11 cellular contexts compared by ENCODE assay signal in genomic region chr1:161512636-161513447, GRCh38. TPM values are rescaled to one million over a fixed set of nuclear protein-coding genes. Genes with fewer than 3 reads are reported as not detected.
DNase-seq lines count a peak whose midpoint lies in the region; ATAC-seq, FAIRE-seq and TF ChIP-seq lines count a peak whose summit lies in the region.
"Not testable (repeated sequence)": the region's sequence is repeated elsewhere in the genome, so short reads cannot be mapped to it uniquely, and the experiment has no call there.
"Had no signal": no experiment of that assay in that cellular context is flagged by ENCODE, and none has a peak within 500 bp of the region (broad histone marks: within the 10 kb centered on the region; RNA-seq: fewer than 3 reads in every experiment).

No MANE protein-coding gene starts in this region.

- H2BK12ac ChIP-seq in H1 (ENCODE audit: low read depth, low read length), result not testable (repeated sequence)

- H3K27me3 ChIP-seq in GM23338 (ENCODE audit: insufficient read depth); astrocyte (ENCODE audit: insufficient read depth, low read length); H1 (replicated peaks in 1 of 4; ENCODE audit: control insufficient read depth in 3 of 4, extremely low read depth in 1 of 4, insufficient read depth in 3 of 4, low read length in 3 of 4); left ventricle myocardium inferior (ENCODE audit: low read depth); osteoblast (ENCODE audit: insufficient read depth, low read length): not testable (repeated sequence)

- TF ChIP-seq EP300 in H1 (IDR thresholded peaks at IDR 0.05; ENCODE audit: borderline replicate concordance in 1 of 2, low read depth in 2 of 2, low read length in 2 of 2), result not testable (repeated sequence)

- TF ChIP-seq POLR2A in H1 (IDR thresholded peaks at IDR 0.05; ENCODE audit: control extremely low read depth in 1 of 2, low read depth in 2 of 2, low read length in 2 of 2), result not testable (repeated sequence)

- POLR2A ChIA-PET in H1 (lab: Charles Lee; ENCODE audit: partially characterized antibody), result not testable (repeated sequence)

- not testable (repeated sequence) for TF ChIP-seq CTCF in GM23338 (conservative IDR thresholded peaks at IDR 0.05; ENCODE audit: low read depth in 2 of 2); astrocyte (IDR thresholded peaks at IDR 0.05; ENCODE audit: insufficient read depth, low read depth, low read length); H1 (IDR thresholded peaks at IDR 0.05; ENCODE audit: control extremely low read depth in 1 of 3, insufficient read depth in 1 of 3, low read depth in 1 of 3, low read length in 3 of 3); left ventricle myocardium inferior (IDR thresholded peaks at IDR 0.05; ENCODE audit: borderline replicate concordance); osteoblast (IDR thresholded peaks at IDR 0.05; ENCODE audit: extremely low read depth, low read depth, low read length)

- H4K91ac ChIP-seq in H1 (replicated peaks; ENCODE audit: insufficient read length, low read length), result not testable (repeated sequence)

- intact Hi-C loops in left ventricle myocardium inferior (cut with micrococcal nuclease), result not testable (repeated sequence)

- H2BK120ac ChIP-seq in H1 (replicated peaks; ENCODE audit: low read depth, low read length), result not testable (repeated sequence)

- not testable (repeated sequence) for DNase-seq in GM23338 (ENCODE audit: low spot score); T-helper 17 cell; astrocyte (ENCODE audit: low read depth); H1 (ENCODE audit: low read depth in 1 of 2, low spot score in 2 of 2); left ventricle myocardium inferior; osteoblast (ENCODE audit: insufficient read length, low spot score, missing footprints)
- DNase-seq in medulla oblongata (ENCODE audit: extremely low spot score), result peak; percentile 36

- H3K79me1 ChIP-seq in H1 (ENCODE audit: low read depth, low read length), result not testable (repeated sequence)

- H3K27ac Mint-ChIP-seq in GM23338, result not testable (repeated sequence)
- H3K27ac Mint-ChIP-seq in T-helper 17 cell, result peak overlapping the region; percentile 21
- H3K27ac Mint-ChIP-seq in astrocyte (ENCODE audit: unreplicated experiment), result peak overlapping the region; percentile 58

- not testable (repeated sequence) for TF ChIP-seq RAD21 in H1 (IDR thresholded peaks at IDR 0.05 in 1 of 2, conservative IDR thresholded peaks at IDR 0.05 in 1 of 2; ENCODE audit: low read depth in 2 of 2, low read length in 2 of 2)

- not testable (repeated sequence) for H4K5ac ChIP-seq in H1 (ENCODE audit: insufficient read length, low read depth, low read length)

- FAIRE-seq in astrocyte (lab: Jason Lieb, UNC), result peak; percentile 47
- peak; percentile 66 for FAIRE-seq in H1 (lab: Jason Lieb, UNC)

- WGBS in H1 (ENCODE audit: extremely low coverage in 1 of 2, insufficient coverage in 1 of 2, insufficient read length in 1 of 2, insufficient replicate concordance in 2 of 2, low coverage in 1 of 2, low lambda C conversion rate in 2 of 2, missing lambda C conversion rate in 1 of 2), 2 experiments, result 86% methylated on average over 5 of the region's 6 CpGs; no CpG with 5 or more reads in 1 of the 2 experiments

- ATAC-seq in GM23338, result peak; percentile 27; the same call in 2 of the 3 replicates
- ATAC-seq in T-helper 17 cell, result not testable (repeated sequence)

- H3K9ac ChIP-seq in astrocyte (ENCODE audit: low read length); H1 (replicated peaks in 1 of 4; ENCODE audit: extremely low read depth in 1 of 4, low read depth in 3 of 4, low read length in 3 of 4): not testable (repeated sequence)

- not testable (repeated sequence) for H3K4me1 ChIP-seq in GM23338 (ENCODE audit: insufficient read depth); astrocyte (ENCODE audit: insufficient read depth, low read length); H1 (replicated peaks in 1 of 4; ENCODE audit: control insufficient read depth in 3 of 4, insufficient read depth in 4 of 4, low read length in 3 of 4); left ventricle myocardium inferior
- H3K4me1 ChIP-seq in osteoblast (ENCODE audit: insufficient read depth, low read length), result peaks cover 16% of the 10 kb centered on the region

- H3K4me3 ChIP-seq in GM23338, result 0 out of 2 replicates have a peak overlapping the region, but pooled peaks have one; percentile 23
- H3K4me3 ChIP-seq in astrocyte (ENCODE audit: insufficient read depth, low read depth, low read length); H1 (ENCODE audit: extremely low read depth in 1 of 4, insufficient read depth in 2 of 4, low read depth in 3 of 4, low read length in 4 of 4); left ventricle myocardium inferior; osteoblast (ENCODE audit: insufficient read depth, low read length): not testable (repeated sequence)

- not testable (repeated sequence) for H3K23ac ChIP-seq in H1 (ENCODE audit: insufficient read length)

- not testable (repeated sequence) for H2BK20ac ChIP-seq in H1 (ENCODE audit: low read length)

- H3K27ac ChIP-seq in GM23338 (ENCODE audit: low read depth); astrocyte (ENCODE audit: low read depth, low read length); H1 (ENCODE audit: low read depth, low read length); osteoblast (ENCODE audit: low read depth, low read length): not testable (repeated sequence)
- peak overlapping the region; percentile 21 for H3K27ac ChIP-seq in left ventricle myocardium inferior (replicated peaks)

- H2AFZ ChIP-seq in GM23338; astrocyte (ENCODE audit: low read depth, low read length); H1 (ENCODE audit: low read length): not testable (repeated sequence)
- H2AFZ ChIP-seq in osteoblast (ENCODE audit: low read length), result peak overlapping the region; percentile 5

- not testable (repeated sequence) for H3K79me2 ChIP-seq in GM23338 (replicated peaks; ENCODE audit: insufficient read depth); astrocyte (ENCODE audit: insufficient read depth, low read length); H1 (ENCODE audit: control insufficient read depth in 1 of 2, insufficient read depth in 2 of 2, low read length in 2 of 2); osteoblast (ENCODE audit: insufficient read depth, low read length)

- H3K4me2 ChIP-seq in GM23338; astrocyte (ENCODE audit: low read length); H1 (ENCODE audit: insufficient read depth in 1 of 2, low read depth in 2 of 2, low read length in 2 of 2); osteoblast (ENCODE audit: insufficient read depth, low read length): not testable (repeated sequence)

- not testable (repeated sequence) for H3K23me2 ChIP-seq in H1 (ENCODE audit: low read depth, low read length)

- H2AK5ac ChIP-seq in H1 (ENCODE audit: low read depth, low read length), result not testable (repeated sequence)

- not testable (repeated sequence) for H3K36me3 Mint-ChIP-seq in GM23338 (ENCODE audit: low read depth); T-helper 17 cell (ENCODE audit: low read depth); astrocyte (ENCODE audit: low read depth, unreplicated experiment)

- not testable (repeated sequence) for H3K36me3 ChIP-seq in GM23338 (ENCODE audit: insufficient read depth); astrocyte (ENCODE audit: insufficient read depth, low read length); H1 (ENCODE audit: control insufficient read depth in 2 of 4, insufficient read depth in 4 of 4, low read length in 3 of 4); left ventricle myocardium inferior; osteoblast (ENCODE audit: insufficient read depth, low read length)

- not testable (repeated sequence) for H3K56ac ChIP-seq in H1 (replicated peaks; ENCODE audit: insufficient read length, low read depth, low read length)

- H3K4me3 Mint-ChIP-seq in GM23338, T-helper 17 cell: not testable (repeated sequence)
- H3K4me3 Mint-ChIP-seq in astrocyte (ENCODE audit: unreplicated experiment), result peak overlapping the region; percentile 8

- not testable (repeated sequence) for H2BK15ac ChIP-seq in H1 (ENCODE audit: low read length)

- H3K14ac ChIP-seq in H1 (ENCODE audit: insufficient read length), result not testable (repeated sequence)

- H3F3A ChIP-seq in GM23338 (replicated peaks; ENCODE audit: low read depth), result not testable (repeated sequence)

- H2BK5ac ChIP-seq in H1 (ENCODE audit: low read depth, low read length), result not testable (repeated sequence)

- not testable (repeated sequence) for H3K9me3 ChIP-seq in T-helper 17 cell (ENCODE audit: control insufficient read depth, low read length, poor library complexity, severe bottlenecking); astrocyte (ENCODE audit: insufficient read depth, low read depth, low read length); H1 (ENCODE audit: insufficient read depth in 2 of 2, low read depth in 1 of 2, low read length in 1 of 2); left ventricle myocardium inferior (replicated peaks); osteoblast (ENCODE audit: low read depth, low read length)

- H3K4ac ChIP-seq in H1 (replicated peaks; ENCODE audit: insufficient read length, low read depth, low read length), result not testable (repeated sequence)

- H4K8ac ChIP-seq in H1 (ENCODE audit: extremely low read depth, insufficient read depth, low read length), result not testable (repeated sequence)

- CTCF ChIA-PET in H1 (lab: Charles Lee; ENCODE audit: partially characterized antibody), result not testable (repeated sequence)

- H4K20me1 ChIP-seq in GM23338 (replicated peaks; ENCODE audit: insufficient read depth); astrocyte (ENCODE audit: insufficient read depth, low read length); H1 (replicated peaks in 1 of 2; ENCODE audit: control insufficient read depth in 1 of 2, insufficient read depth in 2 of 2, low read length in 2 of 2); osteoblast (ENCODE audit: insufficient read depth, low read length): not testable (repeated sequence)

- H3K18ac ChIP-seq in H1 (ENCODE audit: extremely low read depth, low read length), result not testable (repeated sequence)

- H3K9me3 Mint-ChIP-seq in GM23338; astrocyte (ENCODE audit: unreplicated experiment): not testable (repeated sequence)

- not testable (repeated sequence) for H3K27me3 Mint-ChIP-seq in GM23338 (ENCODE audit: insufficient read depth, low read depth, poor library complexity); astrocyte (ENCODE audit: low read depth, unreplicated experiment)
- peaks cover 17% of the 10 kb centered on the region for H3K27me3 Mint-ChIP-seq in T-helper 17 cell

- H3K9me2 ChIP-seq in GM23338 (ENCODE audit: insufficient read depth), result not testable (repeated sequence)

- H3K4me1 Mint-ChIP-seq in GM23338 (peaks cover 24% of the 10 kb centered on the region), astrocyte (ENCODE audit: low read depth, unreplicated experiment) (peaks cover 11% of the 10 kb centered on the region)
- H3K4me1 Mint-ChIP-seq in T-helper 17 cell, result not testable (repeated sequence)

RNA-seq across cellular contexts. Expression of gene FCGR2A, which starts 7.6 kb away (rescaled TPM):
- total RNA-seq in GM23338 (2014; rRNA removed; shearing (Covaris generic)), result 1.3 TPM in 1 of 2 replicates, not detected in the other
- polyA plus RNA-seq in GM23338 (2016; fragmentation: Nextera tagmentation; extraction: Ambion mirVana) (0.08 and 0.38 TPM in 2 replicates), H1 (2011; rRNA removed) (0.28 and 0.86 TPM in 2 replicates)
- total RNA-seq in T-helper 17 cell (1 to 10 TPM; 2.5 to 6.1 TPM), astrocyte (not detected in 2 replicates), left ventricle myocardium inferior (13.0 TPM), osteoblast (0.59 and 1.4 TPM in 2 replicates)
- 0.55 and 0.71 TPM in 2 replicates for total RNA-seq in H1 (2021; fragmentation: NEBNext Ultra II Directional; extraction: Animal tissue kit (Norgen Biotek cat#: 25700))
- 0.49 TPM for polyA plus RNA-seq in H1 (2011; cell fraction: cytosol; rRNA removed)
- polyA plus RNA-seq in H1 (2011; cell fraction: nucleus; rRNA removed), result 0.26 TPM
- 0.39 to 0.71 TPM (median 0.51 TPM) in 4 replicates for polyA plus RNA-seq in H1 (2012, experiment 1 of 2)
- polyA plus RNA-seq in H1 (2012, experiment 2 of 2), result 0.30 TPM
- 1.6 TPM for polyA plus RNA-seq in H1 (2013, experiment 1 of 2)
- polyA plus RNA-seq in H1 (2013, experiment 2 of 2), result 1.7 TPM
- 0.19 and 0.34 TPM in 2 replicates for polyA minus RNA-seq in H1 (2011; rRNA and poly(A)+ RNA removed)
- polyA minus RNA-seq in H1 (2011; cell fraction: cytosol; rRNA and poly(A)+ RNA removed), result not detected
- polyA minus RNA-seq in H1 (2011; cell fraction: nucleus; rRNA and poly(A)+ RNA removed), result not detected
- total RNA-seq: CD4-positive, CD25-positive, alpha-beta regulatory T cell; H7 had no signal

RNA-seq across cellular contexts. Expression of gene HSPA6, which starts 11.5 kb away (rescaled TPM):
- not detected in 2 replicates for total RNA-seq in GM23338 (2014; rRNA removed; shearing (Covaris generic))
- polyA plus RNA-seq in GM23338 (2016; fragmentation: Nextera tagmentation; extraction: Ambion mirVana), result 0.09 TPM in 1 of 2 replicates, not detected in the other
- under 1 TPM; 0.27 to 0.50 TPM for total RNA-seq in T-helper 17 cell
- total RNA-seq in astrocyte, result 0.65 and 0.68 TPM in 2 replicates
- total RNA-seq in H1 (2021; fragmentation: NEBNext Ultra II Directional; extraction: Animal tissue kit (Norgen Biotek cat#: 25700)), result 0.15 and 0.17 TPM in 2 replicates
- polyA plus RNA-seq in H1 (2011; rRNA removed), result 0.05 and 0.06 TPM in 2 replicates
- 0.05 TPM for polyA plus RNA-seq in H1 (2011; cell fraction: cytosol; rRNA removed)
- not detected for polyA plus RNA-seq in H1 (2011; cell fraction: nucleus; rRNA removed)
- 0.11 to 0.15 TPM in 2 of 4 replicates, not detected in the others for polyA plus RNA-seq in H1 (2012, experiment 1 of 2)
- polyA plus RNA-seq in H1 (2012, experiment 2 of 2), result 0.08 TPM
- polyA plus RNA-seq in H1 (2013, experiment 1 of 2), result not detected
- not detected for polyA plus RNA-seq in H1 (2013, experiment 2 of 2)
- not detected in 2 replicates for polyA minus RNA-seq in H1 (2011; rRNA and poly(A)+ RNA removed)
- polyA minus RNA-seq in H1 (2011; cell fraction: cytosol; rRNA and poly(A)+ RNA removed), result not detected
- polyA minus RNA-seq in H1 (2011; cell fraction: nucleus; rRNA and poly(A)+ RNA removed), result 0.30 TPM
- 0.58 TPM for total RNA-seq in left ventricle myocardium inferior
- total RNA-seq in osteoblast, result 0.36 and 0.88 TPM in 2 replicates
- total RNA-seq: CD4-positive, CD25-positive, alpha-beta regulatory T cell; H7 had no signal
- polyA plus RNA-seq: CD4-positive, CD25-positive, alpha-beta regulatory T cell had no signal

RNA-seq across cellular contexts. Expression of gene FCGR3A, which starts 36.8 kb away (rescaled TPM):
- total RNA-seq in GM23338 (2014; rRNA removed; shearing (Covaris generic)), result not detected in 2 replicates
- polyA plus RNA-seq in GM23338 (2016; fragmentation: Nextera tagmentation; extraction: Ambion mirVana) (0.10 TPM in 1 of 2 replicates, not detected in the other), H1 (2011; rRNA removed) (not detected in 2 replicates)
- total RNA-seq in T-helper 17 cell (1 to 10 TPM in 1 of 2 donors, under 1 TPM in 1; 0.31 to 4.3 TPM), astrocyte (not detected in 2 replicates), left ventricle myocardium inferior (15.0 TPM), osteoblast (under 0.01 TPM in 1 of 2 replicates, not detected in the other)
- total RNA-seq in H1 (2021; fragmentation: NEBNext Ultra II Directional; extraction: Animal tissue kit (Norgen Biotek cat#: 25700)), result not detected in 2 replicates
- not detected for polyA plus RNA-seq in H1 (2011; cell fraction: cytosol; rRNA removed)
- polyA plus RNA-seq in H1 (2011; cell fraction: nucleus; rRNA removed), result not detected
- not detected in 4 replicates for polyA plus RNA-seq in H1 (2012, experiment 1 of 2)
- polyA plus RNA-seq in H1 (2012, experiment 2 of 2), result not detected
- not detected for polyA plus RNA-seq in H1 (2013, experiment 1 of 2)
- polyA plus RNA-seq in H1 (2013, experiment 2 of 2), result not detected
- polyA minus RNA-seq in H1 (2011; rRNA and poly(A)+ RNA removed), result not detected in 2 replicates
- polyA minus RNA-seq in H1 (2011; cell fraction: cytosol; rRNA and poly(A)+ RNA removed), result not detected
- not detected for polyA minus RNA-seq in H1 (2011; cell fraction: nucleus; rRNA and poly(A)+ RNA removed)
- total RNA-seq: CD4-positive, CD25-positive, alpha-beta regulatory T cell; H7; SJCRH30 had no signal
- polyA plus RNA-seq: A549 had no signal
